14 cellular contexts compared by ENCODE assay signal in the genomic region with DNA sequence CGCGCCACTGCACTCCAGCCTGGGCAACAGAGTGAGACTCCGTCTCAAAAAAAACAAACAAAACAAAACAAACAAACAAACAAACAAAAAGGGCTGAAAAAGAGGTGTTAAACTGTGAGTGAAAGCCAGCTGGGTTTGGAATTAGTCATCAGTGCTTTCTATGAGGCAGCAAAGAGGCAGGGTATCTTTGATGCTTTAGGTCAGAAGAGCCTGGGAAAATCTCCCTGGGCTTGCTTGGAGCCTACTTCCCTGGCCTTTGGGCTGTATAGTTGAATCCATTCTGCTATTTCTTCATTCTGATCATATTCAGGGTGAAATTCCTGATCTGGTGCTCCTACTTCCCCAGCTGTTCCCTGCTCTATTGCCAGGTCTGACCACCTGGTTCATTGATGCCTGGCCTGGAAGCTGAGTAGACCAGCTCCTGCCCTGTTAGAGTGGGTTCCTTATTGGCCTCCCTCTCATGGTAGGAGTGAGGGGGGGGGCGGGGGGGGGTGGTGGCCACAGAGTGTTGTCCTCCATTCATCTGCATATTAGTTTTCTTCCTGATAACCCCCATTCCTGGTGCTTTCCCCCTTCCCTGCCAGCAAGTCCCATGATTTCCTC.
DNase-seq lines count a peak whose midpoint lies in the region; ATAC-seq and TF ChIP-seq lines count a peak whose summit lies in the region.
"Had no signal": no experiment of that assay in that cellular context is flagged by ENCODE, and none has a peak within 500 bp of the region (broad histone marks: within the 10 kb centered on the region; RNA-seq: fewer than 3 reads in every experiment).

No MANE protein-coding gene starts in this region.

- 65% methylated on average over 4 of the region's 4 CpGs for WGBS in right cardiac atrium

- intact Hi-C loops in right cardiac atrium (cut with DNase I), result no loop called here

- no peak overlapping the region for H3K4me2 ChIP-seq in neural progenitor cell

- H3K4me3 ChIP-seq in neural progenitor cell, result no peak overlapping the region
- H3K4me3 ChIP-seq in right cardiac atrium (ENCODE audit: low read length), result no peak overlapping the region
- H3K4me3 ChIP-seq: lower lobe of right lung had no signal

- H3K27me3 Mint-ChIP-seq in nephron progenitor cell (ENCODE audit: low read depth, poor library complexity) (peaks cover 11% of the 10 kb centered on the region), neural progenitor cell (ENCODE audit: insufficient read depth, low read depth) (no peaks in the 10 kb centered on the region)

- H3K36me3 ChIP-seq in neural progenitor cell, result no peaks in the 10 kb centered on the region
- H3K36me3 ChIP-seq: lower lobe of right lung had no signal

- H3K79me2 ChIP-seq in neural progenitor cell (ENCODE audit: low read depth), result no peaks in the 10 kb centered on the region

- H3K36me3 Mint-ChIP-seq in nephron progenitor cell (ENCODE audit: low read depth) (no peaks in the 10 kb centered on the region), neural progenitor cell (no peaks in the 10 kb centered on the region)
- H3K36me3 Mint-ChIP-seq: CD8-positive, alpha-beta T cell had no signal

- no peak overlapping the region for H3K27ac ChIP-seq in neural progenitor cell
- H3K27ac ChIP-seq in right cardiac atrium (ENCODE audit: low read length), result no peak overlapping the region
- H3K27ac ChIP-seq: lower lobe of right lung had no signal

- H3K4me3 Mint-ChIP-seq in nephron progenitor cell, result no peak overlapping the region
- H3K4me3 Mint-ChIP-seq in neural progenitor cell, result no peak overlapping the region
- H3K4me3 Mint-ChIP-seq: CD8-positive, alpha-beta T cell had no signal

- H3F3A ChIP-seq in neural progenitor cell (ENCODE audit: low read depth), result no peaks in the 10 kb centered on the region

- H3K4me1 Mint-ChIP-seq in nephron progenitor cell (peaks cover 26% of the 10 kb centered on the region), neural progenitor cell (peaks cover 15% of the 10 kb centered on the region)

- no peak overlapping the region for H2AFZ ChIP-seq in neural progenitor cell (replicated peaks)

- H3K27me3 ChIP-seq in neural progenitor cell, result no peaks in the 10 kb centered on the region
- no peaks in the 10 kb centered on the region for H3K27me3 ChIP-seq in right cardiac atrium (ENCODE audit: control insufficient read depth, insufficient read depth)

- peak; percentile 83 for ATAC-seq in GM19035 (IDR thresholded peaks at IDR 0.05; ENCODE audit: unreplicated experiment)
- ATAC-seq in GM21786 (IDR thresholded peaks at IDR 0.05; ENCODE audit: unreplicated experiment), result peak; percentile 74
- peak; percentile 92 for ATAC-seq in HG03432 (IDR thresholded peaks at IDR 0.05; ENCODE audit: unreplicated experiment)
- no peak for ATAC-seq in HG03139 (IDR thresholded peaks at IDR 0.05; ENCODE audit: unreplicated experiment)
- no peak for ATAC-seq in right cardiac atrium
- ATAC-seq: CD8-positive, alpha-beta T cell; lower lobe of right lung had no signal

- H3K4me1 ChIP-seq in neural progenitor cell (no peaks in the 10 kb centered on the region), right cardiac atrium (ENCODE audit: control insufficient read depth, insufficient read depth, low read length) (no peaks in the 10 kb centered on the region)
- H3K4me1 ChIP-seq: lower lobe of right lung had no signal

- no peak for DNase-seq in nephron progenitor cell
- no peak for DNase-seq in neural progenitor cell (ENCODE audit: low spot score)
- no peak for DNase-seq in right cardiac atrium
- DNase-seq: activated CD4-positive, alpha-beta T cell treated with anti-CD3 and anti-CD28 coated beads, Interleukin-2, amount 50 U/mL, for 4 hours; activated effector memory CD4-positive, alpha-beta T cell treated with Interleukin-2 at 50 U/mL for 16 hours; CD8-positive, alpha-beta T cell; lower lobe of right lung; NCI-H1694; NCI-H524 treated with DMSO at 0.1 percent for 48 hours; small intestine had no signal

- no peak for TF ChIP-seq CTCF in nephron progenitor cell (IDR thresholded peaks at IDR 0.05)
- no peak for TF ChIP-seq CTCF in neural progenitor cell (IDR thresholded peaks at IDR 0.05)

- H3K9me3 Mint-ChIP-seq in nephron progenitor cell (no peaks in the 10 kb centered on the region), neural progenitor cell (no peaks in the 10 kb centered on the region)
- H3K9me3 Mint-ChIP-seq: CD8-positive, alpha-beta T cell had no signal

- peak overlapping the region; percentile 71 for H3K27ac Mint-ChIP-seq in nephron progenitor cell
- H3K27ac Mint-ChIP-seq in neural progenitor cell, result no peak overlapping the region
- H3K27ac Mint-ChIP-seq: CD8-positive, alpha-beta T cell had no signal

- H4K20me1 ChIP-seq in neural progenitor cell (ENCODE audit: low read depth), result no peaks in the 10 kb centered on the region

- no peak overlapping the region for H3K9ac ChIP-seq in neural progenitor cell

- H3K9me3 ChIP-seq in neural progenitor cell (ENCODE audit: low read depth) (no peaks in the 10 kb centered on the region), right cardiac atrium (ENCODE audit: control insufficient read depth, low read length) (no peaks in the 10 kb centered on the region)
- H3K9me3 ChIP-seq: lower lobe of right lung had no signal

Comparison
In these comparisons a context has a peak if more than half of its experiments do, and no peak if none do; other contexts are left out.
1. ATAC-seq: peak in GM19035 (single experiment), GM21786 (single experiment) and HG03432 (single experiment); none in HG03139 (single experiment) and right cardiac atrium (0 of 2).